In genomic region chr13:113421673-113422270, GRCh38 we compare ENCODE assay signal across 13 cellular contexts. TPM values are rescaled to one million over a fixed set of nuclear protein-coding genes. Genes with fewer than 3 reads are reported as not detected.
DNase-seq lines count a peak whose midpoint lies in the region; ATAC-seq and TF ChIP-seq lines count a peak whose summit lies in the region.
"Had no signal": no experiment of that assay in that cellular context is flagged by ENCODE, and none has a peak within 500 bp of the region (broad histone marks: within the 10 kb centered on the region; RNA-seq: fewer than 3 reads in every experiment).

No MANE protein-coding gene starts in this region.

- H3K4me1 Mint-ChIP-seq in stimulated activated memory B cell treated with anti-CD40 and anti-IgM and Interleukin-4, amounts not matched to agents 10 μg/mL and 1 μg/mL and 100 μg/mL, for 72 hours, result peaks cover 3% of the 10 kb centered on the region

- H2BK5ac ChIP-seq in neuronal stem cell (ENCODE audit: low read length), result no peak overlapping the region

- peaks cover 7% of the 10 kb centered on the region for H3K9me3 Mint-ChIP-seq in stimulated activated memory B cell treated with anti-CD40 and anti-IgM and Interleukin-4, amounts not matched to agents 10 μg/mL and 1 μg/mL and 100 μg/mL, for 72 hours

- DNase-seq in Right ventricle myocardium superior (peak; percentile 57), cardiac septum (ENCODE audit: low spot score) (no peak), esophagus muscularis mucosa (ENCODE audit: extremely low spot score) (no peak), neuronal stem cell (ENCODE audit: low spot score) (no peak), NOMO-1 treated with DMSO at 0.1 percent for 48 hours (lab: John Stamatoyannopoulos, UW; ENCODE audit: unreplicated experiment) (no peak), NCI-H1048 (lab: John Stamatoyannopoulos, UW) (no peak)
- DNase-seq: stimulated activated CD4-positive, alpha-beta T cell treated with anti-CD3 and anti-CD28 coated beads, Interleukin-4, amount 100 ng/mL, for 1 hour; stimulated activated naive CD4-positive, alpha-beta T cell had no signal

- peak overlapping the region; percentile 28 for H2AK5ac ChIP-seq in neuronal stem cell (ENCODE audit: low read depth, low read length)

- no peak overlapping the region for H3K18ac ChIP-seq in neuronal stem cell (ENCODE audit: low read length)

- H2BK120ac ChIP-seq in neuronal stem cell (ENCODE audit: low read depth, low read length), result no peak overlapping the region

- no peak overlapping the region for H3K4me2 ChIP-seq in neuronal stem cell (ENCODE audit: insufficient read depth, low read length, poor library complexity, severe bottlenecking)

- peaks cover 0 to 52% (median 2%) of the 10 kb centered on the region in 4 donors for H3K36me3 ChIP-seq in esophagus muscularis mucosa
- no peaks in the 10 kb centered on the region for H3K36me3 ChIP-seq in neuronal stem cell (replicated peaks in 1 of 2; ENCODE audit: control insufficient read depth in 2 of 2, insufficient read depth in 2 of 2, low read length in 2 of 2)
- H3K36me3 ChIP-seq: prostate gland had no signal

- TF ChIP-seq CTCF in esophagus muscularis mucosa (IDR thresholded peaks at IDR 0.05), result no peak

- ATAC-seq in Right ventricle myocardium superior (ENCODE audit: poor library complexity) (no peak), HG03565 (IDR thresholded peaks at IDR 0.05; ENCODE audit: unreplicated experiment) (no peak)
- no peak for ATAC-seq in stimulated activated memory B cell treated with anti-CD40 and anti-IgM and Interleukin-4, amounts not matched to agents 10 μg/mL and 1 μg/mL and 100 μg/mL, for 72 hours

- H2BK15ac ChIP-seq in neuronal stem cell (ENCODE audit: low read length), result peak overlapping the region; percentile 21

- no peak overlapping the region for H3K27ac Mint-ChIP-seq in stimulated activated memory B cell treated with anti-CD40 and anti-IgM and Interleukin-4, amounts not matched to agents 10 μg/mL and 1 μg/mL and 100 μg/mL, for 72 hours

- no peak for TF ChIP-seq POLR2A in esophagus muscularis mucosa (IDR thresholded peaks at IDR 0.05; ENCODE audit: low read depth)

- H2BK12ac ChIP-seq in neuronal stem cell (ENCODE audit: low read length), result no peak overlapping the region

- H2AFZ ChIP-seq in neuronal stem cell (ENCODE audit: low read length), result peak overlapping the region; percentile 33

- no peaks in the 10 kb centered on the region for H3K9me3 ChIP-seq in esophagus muscularis mucosa
- no peaks in the 10 kb centered on the region for H3K9me3 ChIP-seq in neuronal stem cell (replicated peaks in 1 of 2; ENCODE audit: control insufficient read depth in 2 of 2, insufficient read depth in 1 of 2, low read depth in 1 of 2, low read length in 2 of 2)
- H3K9me3 ChIP-seq: prostate gland had no signal

- peaks cover 0 to 20% (median 15%) of the 10 kb centered on the region in 4 donors for H3K4me1 ChIP-seq in esophagus muscularis mucosa
- peaks cover 8 to 12% of the 10 kb centered on the region in 2 donors for H3K4me1 ChIP-seq in neuronal stem cell (ENCODE audit: control insufficient read depth in 2 of 2, insufficient read depth in 1 of 2, low read depth in 1 of 2, low read length in 2 of 2)
- H3K4me1 ChIP-seq: prostate gland had no signal

- no peaks in the 10 kb centered on the region for H3K36me3 Mint-ChIP-seq in stimulated activated memory B cell treated with anti-CD40 and anti-IgM and Interleukin-4, amounts not matched to agents 10 μg/mL and 1 μg/mL and 100 μg/mL, for 72 hours

- TF ChIP-seq EP300 in esophagus muscularis mucosa (IDR thresholded peaks at IDR 0.05), result no peak

- H3K27me3 Mint-ChIP-seq in stimulated activated memory B cell treated with anti-CD40 and anti-IgM and Interleukin-4, amounts not matched to agents 10 μg/mL and 1 μg/mL and 100 μg/mL, for 72 hours, result peaks cover 35% of the 10 kb centered on the region

- H3K4me3 Mint-ChIP-seq in stimulated activated memory B cell treated with anti-CD40 and anti-IgM and Interleukin-4, amounts not matched to agents 10 μg/mL and 1 μg/mL and 100 μg/mL, for 72 hours, result no peak overlapping the region

- no peak overlapping the region for H3K23ac ChIP-seq in neuronal stem cell (ENCODE audit: low read depth, low read length, poor library complexity)

- peaks cover 1% of the 10 kb centered on the region for H3K79me1 ChIP-seq in neuronal stem cell (ENCODE audit: low read depth, low read length)

- peak overlapping the region; percentile 6 to 24 (median 6) for H3K4me3 ChIP-seq in esophagus muscularis mucosa
- H3K4me3 ChIP-seq in neuronal stem cell (ENCODE audit: low read length in 2 of 2), result no peak overlapping the region
- H3K4me3 ChIP-seq: prostate gland had no signal

- H3K27ac ChIP-seq in esophagus muscularis mucosa (replicated peaks in 1 of 4) (peak overlapping the region; percentile 71 to 81 (median 76)), neuronal stem cell (replicated peaks; ENCODE audit: low read length) (no peak overlapping the region)
- H3K27ac ChIP-seq: epithelial cell of prostate had no signal

- 26% methylated on average over 15 of the region's 15 CpGs for WGBS in esophagus muscularis mucosa
- no CpG with 5 or more reads among the region's 15 CpGs for WGBS in neuronal stem cell (ENCODE audit: extremely low coverage in 2 of 2, insufficient read length in 2 of 2, insufficient replicate concordance in 1 of 2), 2 donors

- no peak overlapping the region for H4K8ac ChIP-seq in neuronal stem cell (ENCODE audit: low read depth, low read length)

- H3K4ac ChIP-seq in neuronal stem cell (ENCODE audit: low read length), result no peak overlapping the region

- H3K9ac ChIP-seq in neuronal stem cell (ENCODE audit: low read depth, low read length, poor library complexity), result no peak overlapping the region

- intact Hi-C loops in Right ventricle myocardium superior (cut with DNase I) (no loop called here), cardiac septum (cut with DNase I) (no loop called here), esophagus muscularis mucosa (cut with DNase I) (no loop called here)

- no peak overlapping the region for H3K14ac ChIP-seq in neuronal stem cell (ENCODE audit: low read length)

- H3K27me3 ChIP-seq in esophagus muscularis mucosa (no peaks in the 10 kb centered on the region), neuronal stem cell (ENCODE audit: control insufficient read depth in 3 of 3, insufficient read depth in 3 of 3, low read depth in 1 of 3, low read length in 3 of 3) (no peaks in the 10 kb centered on the region)

- H4K91ac ChIP-seq in neuronal stem cell (ENCODE audit: low read depth, low read length, poor library complexity), result no peak overlapping the region

RNA-seq across cellular contexts. Expression of gene ADPRHL1, which starts 31.5 kb away (rescaled TPM):
- total RNA-seq in Right ventricle myocardium superior (506 TPM), cardiac septum (480 TPM), esophagus muscularis mucosa (10 to 100 TPM in 2 of 4 donors, 1 to 10 TPM in 2; 6.9 to 26.2 (median 11.0) TPM)
- polyA plus RNA-seq in neuronal stem cell (2013, experiment 1 of 2), result 0.47 TPM
- 0.40 TPM for polyA plus RNA-seq in neuronal stem cell (2013, experiment 2 of 2)

RNA-seq across cellular contexts. Expression of gene GRTP1, which starts 57.8 kb away (rescaled TPM):
- total RNA-seq in Right ventricle myocardium superior (1.1 TPM), cardiac septum (0.70 TPM), esophagus muscularis mucosa (10 to 100 TPM in 2 of 4 donors, 1 to 10 TPM in 2; 6.4 to 11.7 (median 8.7) TPM)
- 10.2 TPM for polyA plus RNA-seq in neuronal stem cell (2013, experiment 1 of 2)
- polyA plus RNA-seq in neuronal stem cell (2013, experiment 2 of 2), result 10.0 TPM
- total RNA-seq: activated CD8-positive, alpha-beta memory T cell treated with anti-CD3 and anti-CD28 coated beads for 36 hours had no signal

Comparison
In these comparisons a context has a peak if more than half of its experiments do, and no peak if none do; other contexts are left out.
1. H3K4me3 ChIP-seq: peak in esophagus muscularis mucosa (4 of 4); none in neuronal stem cell (0 of 2).
2. RNA of gene ADPRHL1, which starts 31.5 kb away (total RNA-seq): 506 TPM in Right ventricle myocardium superior (single experiment) and 480 TPM in cardiac septum (single experiment); 6.9 to 26.2 TPM in esophagus muscularis mucosa; every median in the first group is over 10 times any median in the second.